7 cellular contexts compared by ENCODE assay signal in the genomic region with DNA sequence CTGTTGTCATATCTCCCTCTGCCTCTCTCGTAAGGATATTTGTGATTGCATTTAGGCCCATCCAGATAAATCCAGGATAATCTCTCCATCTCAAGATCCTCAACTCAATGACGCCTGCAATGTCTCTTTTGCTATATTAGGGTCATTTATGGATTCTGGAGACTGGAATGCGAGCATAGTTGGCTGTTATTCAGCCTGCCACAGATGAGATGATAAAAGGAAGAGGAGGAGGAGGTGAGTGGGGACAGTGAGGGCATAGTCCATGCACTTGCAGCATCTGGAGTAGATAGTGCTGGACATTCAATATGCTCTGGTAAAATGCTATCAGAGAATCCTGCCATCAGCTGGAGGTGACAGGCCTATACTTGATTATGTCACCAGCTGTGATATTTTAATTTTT.
"Had no signal": no experiment of that assay in that cellular context is flagged by ENCODE, and none has a peak within 500 bp of the region (broad histone marks: within the 10 kb centered on the region; RNA-seq: fewer than 3 reads in every experiment).

No MANE protein-coding gene starts in this region.

- H3K36me3 ChIP-seq: HAP-1 had no signal

- FAIRE-seq: HepG2 had no signal

- DNase-seq: GOT3, H7, HFFc6 had no signal

- H3K4me3 ChIP-seq: GM23248, HAP-1 had no signal

- H3K27ac ChIP-seq: GM23248, HL-60 had no signal

- ATAC-seq: HepG2 had no signal

- H3K9ac ChIP-seq: GM23248 had no signal

- H3K9me3 ChIP-seq: HAP-1 had no signal

- H3K4me1 ChIP-seq: HAP-1 had no signal

- H2AFZ ChIP-seq: GM23248 had no signal
